ENCODE assay signal across 6 cellular contexts in the genomic region with DNA sequence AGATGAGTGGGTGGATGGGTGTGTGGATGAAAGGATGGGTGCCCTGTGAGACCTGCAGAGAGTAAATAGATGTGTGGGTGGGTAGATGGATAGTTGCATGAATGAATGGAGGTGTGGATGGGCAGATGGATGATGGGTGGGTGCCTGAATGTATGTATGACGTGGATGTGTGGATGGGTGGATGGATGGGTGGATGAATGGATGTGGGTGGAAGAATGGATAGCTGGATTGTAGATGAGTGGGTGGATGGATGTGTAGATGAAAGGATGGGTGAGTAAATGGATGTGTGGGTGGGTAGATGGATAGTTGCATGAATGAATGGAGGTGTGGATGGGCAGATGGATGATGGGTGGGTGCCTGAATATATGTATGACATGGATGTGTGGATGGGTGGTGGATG.
DNase-seq lines count a peak whose midpoint lies in the region; ATAC-seq, FAIRE-seq and TF ChIP-seq lines count a peak whose summit lies in the region.
"Not testable (repeated sequence)": the region's sequence is repeated elsewhere in the genome, so short reads cannot be mapped to it uniquely, and the experiment has no call there.

No MANE protein-coding gene starts in this region.

- not testable (repeated sequence) for H3K4me2 ChIP-seq in IMR-90 (ENCODE audit: low read depth, low read length); HepG2 (ENCODE audit: low read depth, low read length)

- H3K18ac ChIP-seq in IMR-90 (ENCODE audit: low read depth, low read length) = not testable (repeated sequence)

- H3K14ac ChIP-seq in IMR-90 (replicated peaks; ENCODE audit: low read depth, low read length) = not testable (repeated sequence)

- not testable (repeated sequence) for TF ChIP-seq CTCF in HEK293 (tag by site-specific recombination; IDR thresholded peaks at IDR 0.05); IMR-90 (conservative IDR thresholded peaks at IDR 0.05; ENCODE audit: low read depth, low read length); HepG2 (CRISPR knock-in tag; IDR thresholded peaks at IDR 0.05); upper lobe of right lung (IDR thresholded peaks at IDR 0.05)

- not testable (repeated sequence) for H3K27ac ChIP-seq in HEK293 (ENCODE audit: extremely low read depth, low read depth, low read length); IMR-90 (ENCODE audit: insufficient read depth, low read length); HepG2 (ENCODE audit: extremely low read length, insufficient read depth, low read length); upper lobe of right lung

- not testable (repeated sequence) for DNase-seq in IMR-90; HepG2 (ENCODE audit: low spot score); urothelium cell line (ENCODE audit: low spot score)
- DNase-seq in mesenteric fat pad (ENCODE audit: low spot score) (peak; percentile 22), upper lobe of right lung (peak; percentile 1)

- not testable (repeated sequence) for H2AFZ ChIP-seq in IMR-90 (replicated peaks; ENCODE audit: low read length, poor library complexity); HepG2 (ENCODE audit: low read length)

- not testable (repeated sequence) for BruUV-seq in IMR-90 (replicated peaks; lab: Mats Ljungman, UMichigan); HepG2 (replicated peaks; lab: Mats Ljungman, UMichigan)

- not testable (repeated sequence) for H2BK15ac ChIP-seq in IMR-90 (ENCODE audit: low read depth, low read length)

- H3K79me1 ChIP-seq in IMR-90 (ENCODE audit: low read depth in 1 of 2, low read length in 2 of 2) = not testable (repeated sequence)

- H4K8ac ChIP-seq in IMR-90 (ENCODE audit: low read depth in 2 of 2, low read length in 2 of 2) = not testable (repeated sequence)

- H3K9me1 ChIP-seq in IMR-90 (ENCODE audit: insufficient read depth, low read length) = not testable (repeated sequence)

- 40% methylated on average over 1 of the region's 1 CpG; no CpG with 5 or more reads in 1 of the 2 experiments for WGBS in IMR-90 (ENCODE audit: extremely low coverage in 2 of 2, insufficient read length in 1 of 2), 2 experiments
- 0% methylated on average over 1 of the region's 1 CpG for WGBS in HepG2 (ENCODE audit: low lambda C conversion rate)

- not testable (repeated sequence) for H3K4me3 ChIP-seq in HEK293 (ENCODE audit: low read depth, low read length); IMR-90 (ENCODE audit: insufficient read depth, low read depth, low read length); HepG2 (replicated peaks in 1 of 3; ENCODE audit: insufficient read depth in 1 of 3, low read depth in 2 of 3, low read length in 3 of 3); upper lobe of right lung

- not testable (repeated sequence) for H2AK9ac ChIP-seq in IMR-90 (replicated peaks; ENCODE audit: low read depth, low read length, poor library complexity)

- not testable (repeated sequence) for FAIRE-seq in HepG2 (lab: Jason Lieb, UNC)
- FAIRE-seq in urothelium cell line (lab: Jason Lieb, UNC) = peak; percentile 90

- not testable (repeated sequence) for H4K5ac ChIP-seq in IMR-90 (ENCODE audit: low read depth, low read length)

- not testable (repeated sequence) for H3K36me3 ChIP-seq in HEK293 (ENCODE audit: control insufficient read depth in 2 of 2, insufficient read depth in 1 of 2, low read length in 2 of 2); IMR-90 (ENCODE audit: control insufficient read depth, insufficient read depth, low read length); HepG2 (replicated peaks in 1 of 2; ENCODE audit: control insufficient read depth in 1 of 2, insufficient read depth in 2 of 2, low read length in 2 of 2); upper lobe of right lung

- TF ChIP-seq EP300 in HepG2 (IDR thresholded peaks at IDR 0.05; ENCODE audit: low read depth in 2 of 2, low read length in 2 of 2); HepG2 (CRISPR knock-in tag; IDR thresholded peaks at IDR 0.05; ENCODE audit: borderline replicate concordance): not testable (repeated sequence)

- peak overlapping the region; percentile 33 for H2BK5ac ChIP-seq in IMR-90 (ENCODE audit: low read depth, low read length, poor library complexity, severe bottlenecking)

- H2BK120ac ChIP-seq in IMR-90 (ENCODE audit: low read depth, low read length) = not testable (repeated sequence)

- not testable (repeated sequence) for H3K23ac ChIP-seq in IMR-90 (ENCODE audit: low read depth, low read length)

- not testable (repeated sequence) for H4K91ac ChIP-seq in IMR-90 (ENCODE audit: insufficient read depth, low read depth, low read length)

- H2AK5ac ChIP-seq in IMR-90 (ENCODE audit: low read depth, low read length) = not testable (repeated sequence)

- not testable (repeated sequence) for H2BK20ac ChIP-seq in IMR-90 (ENCODE audit: low read depth, low read length)

- intact Hi-C loops in IMR-90 (cut with micrococcal nuclease); HepG2 (cut with micrococcal nuclease; ENCODE audit: unreplicated experiment); upper lobe of right lung (cut with DNase I): not testable (repeated sequence)

- not testable (repeated sequence) for H4K20me1 ChIP-seq in IMR-90 (ENCODE audit: insufficient read depth, low read length); HepG2 (ENCODE audit: insufficient read depth, low read length)

- in situ Hi-C loops in IMR-90 (cut with MboI; ENCODE audit: low sequenced_read_pairs); HepG2 (cut with HindIII; ENCODE audit: extremely low pct_ligation_motif_present, low pct_unique_long_range_greater_than_20kb): not testable (repeated sequence)

- not testable (repeated sequence) for ATAC-seq in IMR-90 (ENCODE audit: low read depth); HepG2; upper lobe of right lung

- H3K79me2 ChIP-seq in HepG2 (ENCODE audit: insufficient read depth, low read length) = not testable (repeated sequence)

- H3K9me3 ChIP-seq in HEK293 (ENCODE audit: control insufficient read depth, insufficient read depth, low read depth, low read length); HepG2 (ENCODE audit: low read length); upper lobe of right lung: not testable (repeated sequence)
- peaks cover 54% of the 10 kb centered on the region for H3K9me3 ChIP-seq in IMR-90 (ENCODE audit: control insufficient read depth, insufficient read depth, low read length)

- not testable (repeated sequence) for H3K27me3 ChIP-seq in IMR-90 (ENCODE audit: control insufficient read depth, insufficient read depth, low read length)
- peaks cover 0 to 40% of the 10 kb centered on the region in 2 experiments; a peak in 4 of 5 replicates for H3K27me3 ChIP-seq in HepG2 (ENCODE audit: control insufficient read depth in 1 of 2, insufficient read depth in 2 of 2, low read length in 2 of 2)
- peaks cover 19% of the 10 kb centered on the region for H3K27me3 ChIP-seq in upper lobe of right lung

- H3K56ac ChIP-seq in IMR-90 (ENCODE audit: extremely low read depth, insufficient read depth, low read length) = not testable (repeated sequence)

- POLR2A ChIA-PET in HEK293 (lab: Yijun Ruan, JAX); IMR-90 (lab: Charles Lee; ENCODE audit: unreplicated experiment); HepG2 (lab: Yijun Ruan, JAX): not testable (repeated sequence)

- not testable (repeated sequence) for H3K4me1 ChIP-seq in HEK293 (ENCODE audit: control insufficient read depth, insufficient read depth, low read length); IMR-90 (ENCODE audit: control insufficient read depth, insufficient read depth, low read length); HepG2 (ENCODE audit: insufficient read depth, low read length); upper lobe of right lung

- not testable (repeated sequence) for H3K9ac ChIP-seq in IMR-90 (ENCODE audit: low read depth, low read length); HepG2 (ENCODE audit: insufficient read depth, low read depth, low read length)

- dilution Hi-C loops in IMR-90 (cut with HindIII; ENCODE audit: low sequenced_read_pairs, unreplicated experiment) = not testable (repeated sequence)

- not testable (repeated sequence) for TF ChIP-seq RAD21 in IMR-90 (IDR thresholded peaks at IDR 0.05; ENCODE audit: low read length); HepG2 (CRISPR knock-in tag; IDR thresholded peaks at IDR 0.05)

- CTCF ChIA-PET in HEK293 (lab: Yijun Ruan, JAX); IMR-90 (lab: Yijun Ruan, JAX); HepG2 (lab: Yijun Ruan, JAX; ENCODE audit: low intra/inter-chr PET ratio, low total read pairs): not testable (repeated sequence)

- H3K4ac ChIP-seq in IMR-90 (ENCODE audit: low read depth, low read length) = not testable (repeated sequence)

- TF ChIP-seq POLR2A in IMR-90 (IDR thresholded peaks at IDR 0.05; ENCODE audit: low read depth, low read length); HepG2 (IDR thresholded peaks at IDR 0.05; ENCODE audit: insufficient read depth in 1 of 2, low read depth in 2 of 2, low read length in 2 of 2): not testable (repeated sequence)

TF ChIP-seq in HEK293, 187 proteins besides CTCF, POLR2A, EP300 and RAD21:
- TF ChIP-seq EGR2 (tag by site-specific recombination; IDR thresholded peaks at IDR 0.05; ENCODE audit: low read depth) = peak; percentile 99
- TF ChIP-seq ZFHX2 (tag by site-specific recombination; conservative IDR thresholded peaks at IDR 0.05) = peak; percentile 92

TF ChIP-seq in HepG2, 621 proteins besides CTCF, POLR2A, EP300 and RAD21:
- TF ChIP-seq CREB1 (IDR thresholded peaks at IDR 0.05) = peak; percentile 52; the same call in 1 of the 2 replicates
- TF ChIP-seq CREB1 (CRISPR knock-in tag; IDR thresholded peaks at IDR 0.05) = not testable (repeated sequence)
